ENCODE assay signal across 15 cellular contexts in the genomic region with DNA sequence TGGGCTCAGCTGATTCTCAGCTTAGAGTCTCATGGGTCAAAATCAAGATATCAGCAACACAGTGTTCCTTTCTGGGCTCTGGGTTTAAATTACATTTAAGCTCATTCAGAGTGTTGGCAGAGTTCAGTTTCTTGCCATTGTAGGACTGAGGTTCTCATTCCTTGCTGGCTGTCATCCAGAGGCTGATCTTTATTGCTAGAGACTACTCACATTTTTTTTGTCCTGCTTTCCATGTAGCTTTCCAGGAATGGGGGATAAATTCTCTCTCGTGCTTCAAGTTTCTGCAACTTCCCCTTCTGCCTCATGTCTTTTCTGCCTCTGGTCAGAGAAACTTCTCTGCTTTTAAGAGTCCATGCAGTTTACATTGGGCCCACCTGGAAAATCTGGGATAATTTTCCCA.
DNase-seq lines count a peak whose midpoint lies in the region; ATAC-seq and TF ChIP-seq lines count a peak whose summit lies in the region.
"Had no signal": no experiment of that assay in that cellular context is flagged by ENCODE, and none has a peak within 500 bp of the region (broad histone marks: within the 10 kb centered on the region; RNA-seq: fewer than 3 reads in every experiment).

No MANE protein-coding gene starts in this region.

- H3K79me2 ChIP-seq in hepatocyte = no peaks in the 10 kb centered on the region

- no peak overlapping the region for H3K27ac ChIP-seq in HEK293 (ENCODE audit: extremely low read depth, low read depth, low read length)
- no peak overlapping the region for H3K27ac ChIP-seq in hepatocyte
- H3K27ac ChIP-seq: BLaER1 had no signal

- H3K27me3 ChIP-seq in hepatocyte = no peaks in the 10 kb centered on the region
- H3K27me3 ChIP-seq: BLaER1 had no signal

- H3K4me1 ChIP-seq in HEK293 (ENCODE audit: control insufficient read depth, insufficient read depth, low read length) (no peaks in the 10 kb centered on the region), hepatocyte (ENCODE audit: insufficient read depth) (no peaks in the 10 kb centered on the region)
- H3K4me1 ChIP-seq: BLaER1 had no signal

- no peaks in the 10 kb centered on the region for H3K36me3 ChIP-seq in HEK293 (ENCODE audit: control insufficient read depth in 2 of 2, insufficient read depth in 1 of 2, low read length in 2 of 2)
- no peaks in the 10 kb centered on the region for H3K36me3 ChIP-seq in hepatocyte (replicated peaks; ENCODE audit: insufficient read depth, low read depth)
- H3K36me3 ChIP-seq: BLaER1 had no signal

- CTCF ChIA-PET in HEK293 (lab: Yijun Ruan, JAX) = interaction anchor here (0.6 to 1.0 kb wide), 3 partner anchors 82 to 746 kb away, joined by 3 to 4 read pairs (median 3); no protein-coding TSS in a partner anchor

- TF ChIP-seq CTCF in HEK293 (tag by site-specific recombination; IDR thresholded peaks at IDR 0.05) = no peak
- no peak for TF ChIP-seq CTCF in hepatocyte (IDR thresholded peaks at IDR 0.05; ENCODE audit: poor library complexity)
- no peak for TF ChIP-seq CTCF in retinal pigment epithelial cell (conservative IDR thresholded peaks at IDR 0.05; ENCODE audit: low read depth, low read length)

- no peaks in the 10 kb centered on the region for H4K20me1 ChIP-seq in hepatocyte (ENCODE audit: insufficient read depth, poor library complexity, severe bottlenecking)
- H4K20me1 ChIP-seq: BLaER1 had no signal

- ATAC-seq in GM21723 (IDR thresholded peaks at IDR 0.05; ENCODE audit: unreplicated experiment) (no peak), HG03354 (IDR thresholded peaks at IDR 0.05; ENCODE audit: poor library complexity, severe bottlenecking, unreplicated experiment) (no peak)

- H3K4me3 ChIP-seq in HEK293 (ENCODE audit: low read depth, low read length) (no peak overlapping the region), hepatocyte (no peak overlapping the region), retinal pigment epithelial cell (ENCODE audit: low read length) (no peak overlapping the region)
- H3K4me3 ChIP-seq: BLaER1 had no signal

- WGBS in hepatocyte (ENCODE audit: low lambda C conversion rate, missing lambda C conversion rate) = 68% methylated on average over 1 of the region's 1 CpG

- DNase-seq in OCI-M1 (lab: John Stamatoyannopoulos, UW) = peak; percentile 13
- DNase-seq in hepatocyte (ENCODE audit: low spot score) = peak; percentile 24
- DNase-seq in retinal pigment epithelial cell (ENCODE audit: low read depth) = peak; percentile 61
- no peak for DNase-seq in central memory CD4-positive, alpha-beta T cell
- DNase-seq: 8988T; CD4-positive, alpha-beta memory T cell; DMS153; DMS79; GDM1; H9; IMR-90 had no signal

- no peak overlapping the region for H3K4me2 ChIP-seq in hepatocyte
- H3K4me2 ChIP-seq: BLaER1 had no signal

- H3K9me3 ChIP-seq in HEK293 (ENCODE audit: control insufficient read depth, insufficient read depth, low read depth, low read length) (no peaks in the 10 kb centered on the region), hepatocyte (ENCODE audit: low read depth) (no peaks in the 10 kb centered on the region)
- H3K9me3 ChIP-seq: BLaER1 had no signal

- POLR2A ChIA-PET in HEK293 (lab: Yijun Ruan, JAX) = no interaction called here

- H3K9me2 ChIP-seq in hepatocyte (replicated peaks; ENCODE audit: insufficient read depth) = no peaks in the 10 kb centered on the region

- no peak overlapping the region for H2AFZ ChIP-seq in hepatocyte

TF ChIP-seq in HEK293, 187 proteins besides CTCF, POLR2A, EP300 and RAD21:
- 0 out of 2 replicates have a peak, but pooled peaks have one; percentile 17 for TF ChIP-seq MZF1 (tag by site-specific recombination; IDR thresholded peaks at IDR 0.05; ENCODE audit: borderline replicate concordance)
- no peak for TF ChIP-seq ZNF239 (tag by site-specific recombination; IDR thresholded peaks at IDR 0.05)
- TF ChIP-seq, protein P1, sequence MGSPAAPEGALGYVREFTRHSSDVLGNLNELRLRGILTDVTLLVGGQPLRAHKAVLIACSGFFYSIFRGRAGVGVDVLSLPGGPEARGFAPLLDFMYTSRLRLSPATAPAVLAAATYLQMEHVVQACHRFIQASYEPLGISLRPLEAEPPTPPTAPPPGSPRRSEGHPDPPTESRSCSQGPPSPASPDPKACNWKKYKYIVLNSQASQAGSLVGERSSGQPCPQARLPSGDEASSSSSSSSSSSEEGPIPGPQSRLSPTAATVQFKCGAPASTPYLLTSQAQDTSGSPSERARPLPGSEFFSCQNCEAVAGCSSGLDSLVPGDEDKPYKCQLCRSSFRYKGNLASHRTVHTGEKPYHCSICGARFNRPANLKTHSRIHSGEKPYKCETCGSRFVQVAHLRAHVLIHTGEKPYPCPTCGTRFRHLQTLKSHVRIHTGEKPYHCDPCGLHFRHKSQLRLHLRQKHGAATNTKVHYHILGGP (tag by site-specific recombination; IDR thresholded peaks at IDR 0.05) = peak; percentile 99
